In the genomic region with DNA sequence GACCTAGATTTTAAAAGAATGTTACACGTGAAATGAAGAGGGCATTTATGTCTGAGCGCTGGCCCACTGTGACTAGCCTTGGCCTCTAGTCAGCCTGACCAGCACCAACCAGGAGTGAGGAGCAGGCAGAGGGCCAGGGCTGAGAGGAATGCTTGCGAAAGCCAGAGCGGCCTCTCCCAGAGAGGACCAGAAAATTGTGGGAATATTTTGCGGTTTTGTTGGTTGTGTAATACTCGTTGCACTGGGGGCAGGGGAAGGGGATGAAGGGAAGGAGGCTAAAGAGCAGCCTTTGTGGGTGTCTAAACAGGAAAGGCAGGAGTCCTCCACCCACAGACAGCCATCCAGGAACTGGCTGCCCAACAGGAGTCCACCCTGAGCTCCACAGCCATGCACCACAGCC, we compare ENCODE assay signal across 11 cellular contexts. TPM values are rescaled to one million over a fixed set of nuclear protein-coding genes. Genes with fewer than 3 reads are reported as not detected.
DNase-seq lines count a peak whose midpoint lies in the region; ATAC-seq, FAIRE-seq and TF ChIP-seq lines count a peak whose summit lies in the region.
"Had no signal": no experiment of that assay in that cellular context is flagged by ENCODE, and none has a peak within 500 bp of the region (broad histone marks: within the 10 kb centered on the region; RNA-seq: fewer than 3 reads in every experiment).

No MANE protein-coding gene starts in this region.

- peak overlapping the region; percentile 62; the same call in 1 of the 2 replicates for H3K27ac Mint-ChIP-seq in HFFc6
- H3K27ac Mint-ChIP-seq: activated B cell treated with CpG ODN at 0.5 μM for 24 hours had no signal

- H3K4me3 Mint-ChIP-seq in HFFc6, result peak overlapping the region; percentile 52; the same call in 1 of the 2 replicates
- H3K4me3 Mint-ChIP-seq: activated B cell treated with CpG ODN at 0.5 μM for 24 hours had no signal

- no peaks in the 10 kb centered on the region for H3K9me3 ChIP-seq in thoracic aorta

- no peaks in the 10 kb centered on the region for H3K36me3 ChIP-seq in thoracic aorta

- H3K27me3 ChIP-seq in thoracic aorta (replicated peaks; ENCODE audit: insufficient read depth), result no peaks in the 10 kb centered on the region

- TF ChIP-seq CTCF in HFFc6 (IDR thresholded peaks at IDR 0.05), result no peak
- no peak for TF ChIP-seq CTCF in thoracic aorta (IDR thresholded peaks at IDR 0.05)

- H3K36me3 Mint-ChIP-seq in HFFc6 (ENCODE audit: low read depth), result peaks cover 8% of the 10 kb centered on the region

- H3K4me3 ChIP-seq in thoracic aorta, result no peak overlapping the region

- H3K9me3 Mint-ChIP-seq in HFFc6, result peaks cover 5% of the 10 kb centered on the region; the same call in 1 of the 2 replicates
- H3K9me3 Mint-ChIP-seq: activated B cell treated with CpG ODN at 0.5 μM for 24 hours had no signal

- ATAC-seq in thoracic aorta (ENCODE audit: insufficient number of reproducible peaks, low FRiP score, low read depth), result no peak

- no peak for FAIRE-seq in GM12892 (lab: Jason Lieb, UNC)
- FAIRE-seq: G401.6, islet of Langerhans had no signal

- no peaks in the 10 kb centered on the region for H3K27me3 Mint-ChIP-seq in HFFc6 (ENCODE audit: insufficient read depth)

- H3K4me1 ChIP-seq in thoracic aorta (ENCODE audit: control insufficient read depth in 1 of 2, low read depth in 2 of 2), result peaks cover 0 to 11% of the 10 kb centered on the region in 2 donors

- DNase-seq in HFFc6 (peak; percentile 91), astrocyte of the hippocampus (ENCODE audit: low read depth, low spot score) (peak; percentile 87), iris pigment epithelial cell (ENCODE audit: low read depth) (peak; percentile 89), thoracic aorta (ENCODE audit: low spot score) (peak; percentile 11), hippocampal formation (lab: John Stamatoyannopoulos, UW) (no peak), iPS-NIHi7 (ENCODE audit: extremely low spot score) (no peak), activated gamma-delta T cell (lab: John Stamatoyannopoulos, UW) (no peak), GM12892 (ENCODE audit: insufficient read length) (no peak)
- DNase-seq: activated B cell treated with CpG ODN at 0.5 μM for 24 hours had no signal

- H3K4me1 Mint-ChIP-seq in HFFc6 (ENCODE audit: low read depth), result peaks cover 15% of the 10 kb centered on the region; the same call in 1 of the 2 replicates
- H3K4me1 Mint-ChIP-seq: activated B cell treated with CpG ODN at 0.5 μM for 24 hours had no signal

- H3K27ac ChIP-seq in thoracic aorta, result peak overlapping the region in 1 of 2 donors; percentile 30

- TF ChIP-seq POLR2A in GM12892 (IDR thresholded peaks at IDR 0.05; ENCODE audit: low read depth, low read length), result no peak

RNA-seq across cellular contexts. Expression of a gene that starts 3.8 kb away (rescaled TPM):
- total RNA-seq in HFFc6 (2021; fragmentation: NEBNext Ultra II Directional; extraction: Animal tissue kit (Norgen Biotek cat#: 25700)), result 1 to 10 TPM in 2 of 6 experiments, under 1 TPM in 4; 0.24 to 1.7 (median 0.71) TPM
- 100 to 1,000 TPM in 1 of 2 donors, 10 to 100 TPM in 1; 40.9 to 286 TPM for total RNA-seq in thoracic aorta
- 0.23 TPM for polyA plus RNA-seq in GM12892 (2012; ENCODE audit: missing spikeins)
- total RNA-seq: activated B cell treated with CpG ODN at 0.5 μM for 24 hours had no signal

RNA-seq across cellular contexts. Expression of a gene that starts 58.0 kb away (rescaled TPM):
- total RNA-seq in HFFc6 (2021; fragmentation: NEBNext Ultra II Directional; extraction: Animal tissue kit (Norgen Biotek cat#: 25700)), result not detected
- total RNA-seq in thoracic aorta, result not detected
- not detected for polyA plus RNA-seq in GM12892 (2012; ENCODE audit: missing spikeins)
- total RNA-seq: activated B cell treated with CpG ODN at 0.5 μM for 24 hours had no signal

Comparison
In these comparisons a context has a peak if more than half of its experiments do, and no peak if none do; other contexts are left out.
1. DNase-seq: peak in HFFc6 (single experiment), astrocyte of the hippocampus (single experiment), iris pigment epithelial cell (single experiment) and thoracic aorta (single experiment); none in hippocampal formation (0 of 2), iPS-NIHi7 (single experiment), activated gamma-delta T cell (single experiment) and GM12892 (single experiment).
2. RNA of a gene that starts 3.8 kb away (total RNA-seq): 40.9 to 286 TPM in thoracic aorta; 0.24 to 1.7 TPM in HFFc6; every median in the first group is over 10 times any median in the second.